8 cellular contexts compared by ENCODE assay signal in the genomic region with DNA sequence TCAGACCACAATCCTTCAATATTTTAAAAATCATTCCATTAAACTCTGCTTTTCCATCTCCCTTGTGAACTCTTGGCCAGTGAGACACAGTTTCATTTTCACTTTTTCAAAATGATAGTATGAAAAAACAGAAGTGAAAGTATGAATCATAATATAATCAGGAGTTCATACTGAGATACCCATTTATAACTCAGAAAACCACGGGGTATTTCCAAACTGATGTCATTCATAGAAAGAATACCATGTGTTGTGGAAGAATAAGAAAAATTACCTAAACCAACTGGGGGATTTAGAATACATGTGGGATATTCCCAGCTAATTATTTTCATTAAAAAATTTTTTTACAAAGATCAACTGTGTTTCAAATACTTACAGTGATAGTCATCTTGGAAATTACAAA.
DNase-seq lines count a peak whose midpoint lies in the region; ATAC-seq and TF ChIP-seq lines count a peak whose summit lies in the region.

No MANE protein-coding gene starts in this region.

- H3K4me3 Mint-ChIP-seq in IgD-negative memory B cell (peak overlapping the region; percentile 3 to 87 (median 68)), natural killer cell (peak overlapping the region; percentile 79)

- H3K9me3 Mint-ChIP-seq in IgD-negative memory B cell = peaks cover 0 to 4% (median 4%) of the 10 kb centered on the region in 3 donors
- H3K9me3 Mint-ChIP-seq in natural killer cell = no peaks in the 10 kb centered on the region

- ATAC-seq in GM21528 (IDR thresholded peaks at IDR 0.05; ENCODE audit: low FRiP score, unreplicated experiment) (peak; percentile 75), natural killer cell (peak; percentile 87 to 95 (median 92))

- no peak overlapping the region; the same call in 1 of the 2 replicates for H3K4me3 ChIP-seq in GM06990 (replicated peaks; ENCODE audit: low read depth, low read length)

- H3K4me1 Mint-ChIP-seq in IgD-negative memory B cell = peaks cover 27 to 29% (median 27%) of the 10 kb centered on the region in 3 donors
- peaks cover 10 to 11% of the 10 kb centered on the region in 2 donors for H3K4me1 Mint-ChIP-seq in natural killer cell

- H3K36me3 ChIP-seq in GM06990 (ENCODE audit: control insufficient read depth, insufficient read depth, low read length) = no peaks in the 10 kb centered on the region

- no peaks in the 10 kb centered on the region for H3K27me3 ChIP-seq in GM06990 (replicated peaks; ENCODE audit: control insufficient read depth, insufficient read depth, low read length)

- no peak for TF ChIP-seq CTCF in GM06990 (IDR thresholded peaks at IDR 0.05; ENCODE audit: insufficient read depth, low read length, poor library complexity, severe bottlenecking)
- no peak for TF ChIP-seq CTCF in natural killer cell (IDR thresholded peaks at IDR 0.05)

- peak overlapping the region; percentile 31 to 93 (median 43) for H3K27ac Mint-ChIP-seq in IgD-negative memory B cell
- peak overlapping the region; percentile 86 for H3K27ac Mint-ChIP-seq in natural killer cell

- H3K27me3 Mint-ChIP-seq in IgD-negative memory B cell (no peaks in the 10 kb centered on the region), natural killer cell (ENCODE audit: low read depth in 2 of 2) (no peaks in the 10 kb centered on the region)

- H3K36me3 Mint-ChIP-seq in IgD-negative memory B cell (peaks cover 5% of the 10 kb centered on the region), natural killer cell (no peaks in the 10 kb centered on the region)

- DNase-seq in GM06990 (ENCODE audit: extremely low read depth, insufficient read length) = peak; percentile 84
- DNase-seq in amniotic epithelial cell (ENCODE audit: low read depth) = peak; percentile 77
- DNase-seq in natural killer cell = no peak
- DNase-seq in islet precursor cell = no peak
- no peak for DNase-seq in NCI-H446 treated with DMSO at 0.1 percent for 48 hours (lab: John Stamatoyannopoulos, UW)
- no peak for DNase-seq in retina

- intact Hi-C loops in natural killer cell (cut with micrococcal nuclease) = loop anchor here (5.0 kb wide), 1 partner anchor 105 kb away; no protein-coding TSS in a partner anchor

Comparison
In these comparisons a context has a peak if more than half of its experiments do, and no peak if none do; other contexts are left out.
1. DNase-seq: peak in GM06990 (single experiment) and amniotic epithelial cell (single experiment); none in natural killer cell (single experiment), islet precursor cell (single experiment), NCI-H446 treated with DMSO at 0.1 percent for 48 hours (single experiment) and retina (single experiment).